Comparison of ENCODE assay signal across 7 cellular contexts in the genomic region with DNA sequence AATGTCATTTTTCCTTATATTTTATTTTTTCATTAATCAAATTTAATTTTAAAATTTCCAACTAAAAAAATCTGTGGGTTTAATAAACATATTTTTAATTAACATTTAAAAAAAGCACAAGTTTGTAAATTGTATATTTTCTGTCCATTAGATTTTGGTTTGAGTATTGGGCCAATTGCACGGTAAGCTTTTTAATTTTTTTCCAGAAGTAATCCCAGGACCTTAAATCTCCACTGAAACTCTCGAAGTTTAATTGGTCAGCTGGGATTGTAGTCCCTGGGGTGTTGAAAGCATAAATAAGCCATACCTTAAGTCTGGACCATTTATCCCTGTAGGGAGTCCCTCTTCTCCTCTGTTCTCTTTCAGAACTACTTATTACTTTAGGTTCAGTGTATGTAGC. TPM values are rescaled to one million over a fixed set of nuclear protein-coding genes. Genes with fewer than 3 reads are reported as not detected.
"Had no signal": no experiment of that assay in that cellular context is flagged by ENCODE, and none has a peak within 500 bp of the region (broad histone marks: within the 10 kb centered on the region; RNA-seq: fewer than 3 reads in every experiment).

A gene (plus strand): TSS at position 301 of the 400 bp plus-strand sequence. CDS start 13,574 bp downstream, outside the sequence.

RNA-seq across cellular contexts. Expression of the gene that starts here (rescaled TPM):
- total RNA-seq: GM23338, H4, H7, HepG2, HFFc6, HT1080 had no signal
- polyA plus RNA-seq: GM23338, HepG2, IgD-negative memory B cell had no signal
